In genomic region chr18:58429442-58429841, GRCh38 we compare ENCODE assay signal across 1 cellular context.
TF ChIP-seq lines count a peak whose summit lies in the region.

No MANE protein-coding gene starts in this region.

TF ChIP-seq in HepG2, 621 proteins besides CTCF, POLR2A, EP300 and RAD21:
- TF ChIP-seq ZSCAN12 (CRISPR knock-in tag; IDR thresholded peaks at IDR 0.05) = no peak
- TF ChIP-seq, protein P1, sequence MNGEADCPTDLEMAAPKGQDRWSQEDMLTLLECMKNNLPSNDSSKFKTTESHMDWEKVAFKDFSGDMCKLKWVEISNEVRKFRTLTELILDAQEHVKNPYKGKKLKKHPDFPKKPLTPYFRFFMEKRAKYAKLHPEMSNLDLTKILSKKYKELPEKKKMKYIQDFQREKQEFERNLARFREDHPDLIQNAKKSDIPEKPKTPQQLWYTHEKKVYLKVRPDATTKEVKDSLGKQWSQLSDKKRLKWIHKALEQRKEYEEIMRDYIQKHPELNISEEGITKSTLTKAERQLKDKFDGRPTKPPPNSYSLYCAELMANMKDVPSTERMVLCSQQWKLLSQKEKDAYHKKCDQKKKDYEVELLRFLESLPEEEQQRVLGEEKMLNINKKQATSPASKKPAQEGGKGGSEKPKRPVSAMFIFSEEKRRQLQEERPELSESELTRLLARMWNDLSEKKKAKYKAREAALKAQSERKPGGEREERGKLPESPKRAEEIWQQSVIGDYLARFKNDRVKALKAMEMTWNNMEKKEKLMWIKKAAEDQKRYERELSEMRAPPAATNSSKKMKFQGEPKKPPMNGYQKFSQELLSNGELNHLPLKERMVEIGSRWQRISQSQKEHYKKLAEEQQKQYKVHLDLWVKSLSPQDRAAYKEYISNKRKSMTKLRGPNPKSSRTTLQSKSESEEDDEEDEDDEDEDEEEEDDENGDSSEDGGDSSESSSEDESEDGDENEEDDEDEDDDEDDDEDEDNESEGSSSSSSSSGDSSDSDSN (CRISPR knock-in tag; IDR thresholded peaks at IDR 0.05) = no peak
- no peak for TF ChIP-seq SP5 (CRISPR knock-in tag; IDR thresholded peaks at IDR 0.05; ENCODE audit: borderline replicate concordance, low read depth)
- TF ChIP-seq ZNF292 (CRISPR knock-in tag; IDR thresholded peaks at IDR 0.05; ENCODE audit: borderline replicate concordance, low read depth) = peak; percentile 63; the same call in 1 of the 2 replicates
- TF ChIP-seq ZBTB33 (CRISPR knock-in tag; IDR thresholded peaks at IDR 0.05) = peak; percentile 71
- peak; percentile 67 for TF ChIP-seq HNF4A (CRISPR knock-in tag; IDR thresholded peaks at IDR 0.05)
- peak; percentile 33 for TF ChIP-seq PRPF4 (IDR thresholded peaks at IDR 0.05; ENCODE audit: low read depth, low read length, poor library complexity, severe bottlenecking)
- peak; percentile 95 for TF ChIP-seq ZNF263 (CRISPR knock-in tag; IDR thresholded peaks at IDR 0.05)
- TF ChIP-seq, protein P2, sequence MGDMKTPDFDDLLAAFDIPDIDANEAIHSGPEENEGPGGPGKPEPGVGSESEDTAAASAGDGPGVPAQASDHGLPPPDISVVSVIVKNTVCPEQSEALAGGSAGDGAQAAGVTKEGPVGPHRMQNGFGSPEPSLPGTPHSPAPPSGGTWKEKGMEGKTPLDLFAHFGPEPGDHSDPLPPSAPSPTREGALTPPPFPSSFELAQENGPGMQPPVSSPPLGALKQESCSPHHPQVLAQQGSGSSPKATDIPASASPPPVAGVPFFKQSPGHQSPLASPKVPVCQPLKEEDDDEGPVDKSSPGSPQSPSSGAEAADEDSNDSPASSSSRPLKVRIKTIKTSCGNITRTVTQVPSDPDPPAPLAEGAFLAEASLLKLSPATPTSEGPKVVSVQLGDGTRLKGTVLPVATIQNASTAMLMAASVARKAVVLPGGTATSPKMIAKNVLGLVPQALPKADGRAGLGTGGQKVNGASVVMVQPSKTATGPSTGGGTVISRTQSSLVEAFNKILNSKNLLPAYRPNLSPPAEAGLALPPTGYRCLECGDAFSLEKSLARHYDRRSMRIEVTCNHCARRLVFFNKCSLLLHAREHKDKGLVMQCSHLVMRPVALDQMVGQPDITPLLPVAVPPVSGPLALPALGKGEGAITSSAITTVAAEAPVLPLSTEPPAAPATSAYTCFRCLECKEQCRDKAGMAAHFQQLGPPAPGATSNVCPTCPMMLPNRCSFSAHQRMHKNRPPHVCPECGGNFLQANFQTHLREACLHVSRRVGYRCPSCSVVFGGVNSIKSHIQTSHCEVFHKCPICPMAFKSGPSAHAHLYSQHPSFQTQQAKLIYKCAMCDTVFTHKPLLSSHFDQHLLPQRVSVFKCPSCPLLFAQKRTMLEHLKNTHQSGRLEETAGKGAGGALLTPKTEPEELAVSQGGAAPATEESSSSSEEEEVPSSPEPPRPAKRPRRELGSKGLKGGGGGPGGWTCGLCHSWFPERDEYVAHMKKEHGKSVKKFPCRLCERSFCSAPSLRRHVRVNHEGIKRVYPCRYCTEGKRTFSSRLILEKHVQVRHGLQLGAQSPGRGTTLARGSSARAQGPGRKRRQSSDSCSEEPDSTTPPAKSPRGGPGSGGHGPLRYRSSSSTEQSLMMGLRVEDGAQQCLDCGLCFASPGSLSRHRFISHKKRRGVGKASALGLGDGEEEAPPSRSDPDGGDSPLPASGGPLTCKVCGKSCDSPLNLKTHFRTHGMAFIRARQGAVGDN (CRISPR knock-in tag; IDR thresholded peaks at IDR 0.05) = peak; percentile 84
- TF ChIP-seq CENPBD1 (CRISPR knock-in tag; IDR thresholded peaks at IDR 0.05; ENCODE audit: borderline replicate concordance, low read depth) = no peak
- no peak for TF ChIP-seq SYNCRIP (IDR thresholded peaks at IDR 0.05; ENCODE audit: insufficient read depth, low read depth, low read length)
- 0 out of 2 replicates have a peak, but pooled peaks have one; percentile 27 for TF ChIP-seq HOXA3 (CRISPR knock-in tag; IDR thresholded peaks at IDR 0.05)
- 0 out of 2 replicates have a peak, but pooled peaks have one; percentile 21 for TF ChIP-seq ZFX (CRISPR knock-in tag; IDR thresholded peaks at IDR 0.05; ENCODE audit: low read depth)
- 0 out of 2 replicates have a peak, but pooled peaks have one; percentile 16 for TF ChIP-seq ZMYM2 (CRISPR knock-in tag; IDR thresholded peaks at IDR 0.05)
- no peak for TF ChIP-seq MTA1 (CRISPR knock-in tag; IDR thresholded peaks at IDR 0.05; ENCODE audit: borderline replicate concordance)
- TF ChIP-seq, protein P3, sequence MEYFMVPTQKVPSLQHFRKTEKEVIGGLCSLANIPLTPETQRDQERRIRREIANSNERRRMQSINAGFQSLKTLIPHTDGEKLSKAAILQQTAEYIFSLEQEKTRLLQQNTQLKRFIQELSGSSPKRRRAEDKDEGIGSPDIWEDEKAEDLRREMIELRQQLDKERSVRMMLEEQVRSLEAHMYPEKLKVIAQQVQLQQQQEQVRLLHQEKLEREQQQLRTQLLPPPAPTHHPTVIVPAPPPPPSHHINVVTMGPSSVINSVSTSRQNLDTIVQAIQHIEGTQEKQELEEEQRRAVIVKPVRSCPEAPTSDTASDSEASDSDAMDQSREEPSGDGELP (IDR thresholded peaks at IDR 0.05; ENCODE audit: borderline replicate concordance, low read depth) = peak; percentile 22; the same call in 1 of the 2 replicates
- TF ChIP-seq KAT7 (CRISPR knock-in tag; IDR thresholded peaks at IDR 0.05; ENCODE audit: borderline replicate concordance) = no peak
- no peak for TF ChIP-seq ATAD3A (CRISPR knock-in tag; IDR thresholded peaks at IDR 0.05)
- no peak for TF ChIP-seq HNF4G (IDR thresholded peaks at IDR 0.05; ENCODE audit: borderline replicate concordance, low read depth, low read length)
- TF ChIP-seq HNF4G (CRISPR knock-in tag; IDR thresholded peaks at IDR 0.05; ENCODE audit: borderline replicate concordance, low read depth) = no peak
- no peak for TF ChIP-seq ZNF207 (IDR thresholded peaks at IDR 0.05; ENCODE audit: borderline replicate concordance)
- TF ChIP-seq SOX6 (IDR thresholded peaks at IDR 0.05) = no peak
- no peak for TF ChIP-seq SOX6 (CRISPR knock-in tag; IDR thresholded peaks at IDR 0.05)
- no peak for TF ChIP-seq ATF3 (CRISPR knock-in tag; IDR thresholded peaks at IDR 0.05)
- TF ChIP-seq POGZ (CRISPR knock-in tag; IDR thresholded peaks at IDR 0.05) = peak; percentile 32; the same call in 1 of the 2 replicates
- no peak for TF ChIP-seq SAFB2 (CRISPR knock-in tag; IDR thresholded peaks at IDR 0.05; ENCODE audit: borderline replicate concordance, low read depth)
- peak; percentile 93; the same call in 1 of the 2 replicates for TF ChIP-seq ZBTB4 (CRISPR knock-in tag; IDR thresholded peaks at IDR 0.05; ENCODE audit: borderline replicate concordance)
- TF ChIP-seq ZBTB38 (CRISPR knock-in tag; IDR thresholded peaks at IDR 0.05) = peak; percentile 98
- peak; percentile 39; the same call in 1 of the 2 replicates for TF ChIP-seq ZNF350 (CRISPR knock-in tag; IDR thresholded peaks at IDR 0.05; ENCODE audit: borderline replicate concordance, low read depth)
- no peak for TF ChIP-seq ZNF883 (CRISPR knock-in tag; IDR thresholded peaks at IDR 0.05; ENCODE audit: not compliant biosample characterization)
- no peak for TF ChIP-seq ZNF468 (CRISPR knock-in tag; IDR thresholded peaks at IDR 0.05)
- no peak for TF ChIP-seq LCORL (IDR thresholded peaks at IDR 0.05)
- TF ChIP-seq LCORL (CRISPR knock-in tag; IDR thresholded peaks at IDR 0.05) = 0 out of 2 replicates have a peak, but pooled peaks have one; percentile 37
- TF ChIP-seq ZNF589 (CRISPR knock-in tag; conservative IDR thresholded peaks at IDR 0.05) = no peak
- no peak for TF ChIP-seq ZNF772 (CRISPR knock-in tag; IDR thresholded peaks at IDR 0.05)
- TF ChIP-seq ZMYM4 (CRISPR knock-in tag; IDR thresholded peaks at IDR 0.05) = peak; percentile 35; the same call in 1 of the 2 replicates
- TF ChIP-seq CREB1 (IDR thresholded peaks at IDR 0.05) = no peak
- no peak for TF ChIP-seq CREB1 (CRISPR knock-in tag; IDR thresholded peaks at IDR 0.05)
- no peak for TF ChIP-seq ZEB1 (IDR thresholded peaks at IDR 0.05; ENCODE audit: insufficient replicate concordance, low read depth)
- TF ChIP-seq ZNF430 (CRISPR knock-in tag; IDR thresholded peaks at IDR 0.05) = 0 out of 2 replicates have a peak, but pooled peaks have one; percentile 45
- TF ChIP-seq SRSF9 (IDR thresholded peaks at IDR 0.05; ENCODE audit: borderline replicate concordance, insufficient read depth, low read depth, low read length, poor library complexity, severe bottlenecking) = no peak
- TF ChIP-seq FOXM1 (CRISPR knock-in tag; IDR thresholded peaks at IDR 0.05) = no peak
- TF ChIP-seq, protein P4, sequence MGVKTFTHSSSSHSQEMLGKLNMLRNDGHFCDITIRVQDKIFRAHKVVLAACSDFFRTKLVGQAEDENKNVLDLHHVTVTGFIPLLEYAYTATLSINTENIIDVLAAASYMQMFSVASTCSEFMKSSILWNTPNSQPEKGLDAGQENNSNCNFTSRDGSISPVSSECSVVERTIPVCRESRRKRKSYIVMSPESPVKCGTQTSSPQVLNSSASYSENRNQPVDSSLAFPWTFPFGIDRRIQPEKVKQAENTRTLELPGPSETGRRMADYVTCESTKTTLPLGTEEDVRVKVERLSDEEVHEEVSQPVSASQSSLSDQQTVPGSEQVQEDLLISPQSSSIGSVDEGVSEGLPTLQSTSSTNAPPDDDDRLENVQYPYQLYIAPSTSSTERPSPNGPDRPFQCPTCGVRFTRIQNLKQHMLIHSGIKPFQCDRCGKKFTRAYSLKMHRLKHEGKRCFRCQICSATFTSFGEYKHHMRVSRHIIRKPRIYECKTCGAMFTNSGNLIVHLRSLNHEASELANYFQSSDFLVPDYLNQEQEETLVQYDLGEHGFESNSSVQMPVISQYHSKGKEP (CRISPR knock-in tag; IDR thresholded peaks at IDR 0.05) = no peak
